Comparison of ENCODE assay signal across 26 cellular contexts in genomic region chr2:150125188-150125587, GRCh38.
DNase-seq lines count a peak whose midpoint lies in the region; ATAC-seq, FAIRE-seq and TF ChIP-seq lines count a peak whose summit lies in the region.
"Had no signal": no experiment of that assay in that cellular context is flagged by ENCODE, and none has a peak within 500 bp of the region (broad histone marks: within the 10 kb centered on the region; RNA-seq: fewer than 3 reads in every experiment).

No MANE protein-coding gene starts in this region.

- no peak overlapping the region for H3K27ac Mint-ChIP-seq in endothelial cell (ENCODE audit: unreplicated experiment)
- H3K27ac Mint-ChIP-seq: B cell, endodermal cell had no signal

- TF ChIP-seq CTCF in endothelial cell (IDR thresholded peaks at IDR 0.05; ENCODE audit: unreplicated experiment) = no peak

- H3F3A ChIP-seq in GM23248 (ENCODE audit: insufficient read depth) = peaks cover 34% of the 10 kb centered on the region

- in situ Hi-C loops in GM23248 (cut with MboI) = no loop called here

- H3K9me2 ChIP-seq in GM23248 (ENCODE audit: insufficient read depth) = no peaks in the 10 kb centered on the region

- DNase-seq in GM23248 (no peak), RCC 7860 (ENCODE audit: low spot score) (peak; percentile 75), fibroblast of peridontal ligament (ENCODE audit: extremely low read depth) (peak; percentile 53), renal cortical epithelial cell (ENCODE audit: low read depth) (peak; percentile 68), SJCRH30 (no peak), endothelial cell (ENCODE audit: low spot score) (no peak), hippocampal formation (lab: John Stamatoyannopoulos, UW) (no peak)
- DNase-seq: activated CD4-positive, CD25-positive, alpha-beta regulatory T cell treated with anti-CD3 and anti-CD28 coated beads, Interleukin-2, amount 50 U/mL, for 72 hours; activated CD8-positive, alpha-beta memory T cell treated with anti-CD3 and anti-CD28 coated beads for 24 hours; activated naive CD4-positive, alpha-beta T cell treated with anti-CD3 and anti-CD28 coated beads, Interleukin-2, amount 50 U/mL, for 16 hours; activated T-cell treated with anti-CD3 and anti-CD28 coated beads, Interleukin-2, amount 50 U/mL, for 48 hours; aorta; COR-L47; DND-41; hypothalamus; NCI-H1436; NCI-H2171; NCI-H69; T1000; testis had no signal

- peak overlapping the region; percentile 81 for H3K27ac ChIP-seq in GM23248
- no peak overlapping the region for H3K27ac ChIP-seq in SJCRH30
- H3K27ac ChIP-seq: neutrophil, SK-N-MC, testis had no signal

- WGBS in GM23248 (ENCODE audit: low coverage in 1 of 2, low lambda C conversion rate in 2 of 2, missing lambda C conversion rate in 2 of 2), 2 experiments = 86 to 87% methylated on average over 5 of the region's 5 CpGs

- ATAC-seq in GM19328 (IDR thresholded peaks at IDR 0.05; ENCODE audit: unreplicated experiment) = no peak

- peak; percentile 60 for FAIRE-seq in RCC 7860 (lab: Jason Lieb, UNC)
- FAIRE-seq: colon had no signal

- peaks cover 52% of the 10 kb centered on the region for H3K4me1 ChIP-seq in GM23248 (ENCODE audit: insufficient read depth)
- H3K4me1 ChIP-seq in SJCRH30 = no peaks in the 10 kb centered on the region
- H3K4me1 ChIP-seq: testis had no signal

- no peaks in the 10 kb centered on the region for H4K20me1 ChIP-seq in GM23248 (ENCODE audit: insufficient read depth)

- H3K4me3 Mint-ChIP-seq in endothelial cell (ENCODE audit: unreplicated experiment) = no peak overlapping the region
- H3K4me3 Mint-ChIP-seq: B cell, endodermal cell had no signal

- H3K27me3 ChIP-seq in GM23248 (replicated peaks; ENCODE audit: insufficient read depth) (no peaks in the 10 kb centered on the region), SJCRH30 (no peaks in the 10 kb centered on the region; the same call in 1 of the 2 replicates)
- H3K27me3 ChIP-seq: neutrophil, testis had no signal

- H3K9me3 ChIP-seq in GM23248 (ENCODE audit: low read depth) (no peaks in the 10 kb centered on the region), SJCRH30 (replicated peaks) (no peaks in the 10 kb centered on the region)
- H3K9me3 ChIP-seq: neutrophil, testis had no signal

- H2AFZ ChIP-seq in GM23248 = peak overlapping the region; percentile 52; the same call in 1 of the 2 replicates

- H3K27me3 Mint-ChIP-seq in endothelial cell (ENCODE audit: unreplicated experiment) = no peaks in the 10 kb centered on the region
- H3K27me3 Mint-ChIP-seq: B cell had no signal

- H3K9me3 Mint-ChIP-seq in endothelial cell (ENCODE audit: unreplicated experiment) = no peaks in the 10 kb centered on the region

- H3K4me3 ChIP-seq in GM23248 (0 out of 2 replicates have a peak overlapping the region, but pooled peaks have one; percentile 20), SJCRH30 (no peak overlapping the region)
- H3K4me3 ChIP-seq: SK-N-MC, testis had no signal

- no peaks in the 10 kb centered on the region for H3K36me3 ChIP-seq in GM23248 (ENCODE audit: low read depth)
- H3K36me3 ChIP-seq in SJCRH30 = no peaks in the 10 kb centered on the region
- H3K36me3 ChIP-seq: neutrophil had no signal

- no peaks in the 10 kb centered on the region for H3K36me3 Mint-ChIP-seq in endothelial cell (ENCODE audit: low read depth, unreplicated experiment)

- no peaks in the 10 kb centered on the region for H3K79me2 ChIP-seq in GM23248 (ENCODE audit: insufficient read depth)

- no peaks in the 10 kb centered on the region for H3K4me1 Mint-ChIP-seq in endothelial cell (ENCODE audit: unreplicated experiment)
- H3K4me1 Mint-ChIP-seq: B cell had no signal

- peak overlapping the region; percentile 58 for H3K9ac ChIP-seq in GM23248

- H3K4me2 ChIP-seq in GM23248 (ENCODE audit: unreplicated experiment) = peak overlapping the region; percentile 63

Comparison
In these comparisons a context has a peak if more than half of its experiments do, and no peak if none do; other contexts are left out.
1. DNase-seq: peak in RCC 7860 (single experiment), fibroblast of peridontal ligament (single experiment) and renal cortical epithelial cell (single experiment); none in GM23248 (single experiment), SJCRH30 (0 of 2), endothelial cell (single experiment) and hippocampal formation (0 of 2).